ENCODE assay signal across 3 cellular contexts in the genomic region with DNA sequence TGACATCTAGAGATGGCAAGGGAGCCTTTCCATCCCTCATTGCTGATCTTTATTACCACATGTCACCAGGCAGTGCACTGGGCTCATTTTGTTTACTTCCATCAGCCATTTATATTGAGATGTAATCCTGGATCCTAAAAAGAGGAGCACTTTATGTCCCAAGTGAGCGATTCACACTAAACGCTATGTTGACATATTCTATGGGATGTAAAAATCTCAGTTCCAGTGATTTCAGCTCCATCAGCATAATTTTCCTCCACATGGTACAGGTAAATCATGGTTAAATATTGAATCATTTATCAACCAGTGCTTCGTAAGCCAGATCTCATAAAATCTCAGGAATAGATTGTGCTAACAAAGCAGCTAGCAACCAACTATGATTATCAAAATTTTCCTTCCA.
TF ChIP-seq lines count a peak whose summit lies in the region.

No MANE protein-coding gene starts in this region.

TF ChIP-seq in HepG2, 621 proteins besides CTCF, POLR2A, EP300 and RAD21:
- peak; percentile 62; the same call in 1 of the 2 replicates for TF ChIP-seq MAFF (IDR thresholded peaks at IDR 0.05; ENCODE audit: low read depth, low read length)
- no peak for TF ChIP-seq ZNF496 (CRISPR knock-in tag; IDR thresholded peaks at IDR 0.05; ENCODE audit: insufficient replicate concordance)
- no peak for TF ChIP-seq ZNF230 (CRISPR knock-in tag; IDR thresholded peaks at IDR 0.05)
- TF ChIP-seq MAFK (conservative IDR thresholded peaks at IDR 0.05 in 1 of 2, IDR thresholded peaks at IDR 0.05 in 1 of 2; ENCODE audit: low read length in 2 of 2), result peak; percentile 65 to 69
TF ChIP-seq in HepG2: peak in this region for 2.

TF ChIP-seq in IMR-90, 13 proteins besides CTCF, POLR2A, EP300 and RAD21:
- TF ChIP-seq NFE2L2 (IDR thresholded peaks at IDR 0.05; ENCODE audit: low read depth, low read length), result no peak
- TF ChIP-seq MAFK (IDR thresholded peaks at IDR 0.05; ENCODE audit: low read depth, low read length), result 0 out of 2 replicates have a peak, but pooled peaks have one; percentile 11
TF ChIP-seq in IMR-90: peak in this region for 1.

TF ChIP-seq in neural cell, 6 proteins besides CTCF, POLR2A, EP300 and RAD21:
- peak; percentile 10 for TF ChIP-seq POLR2AphosphoS5 (IDR thresholded peaks at IDR 0.05)
- TF ChIP-seq REST (IDR thresholded peaks at IDR 0.05; ENCODE audit: borderline replicate concordance), result peak; percentile 71
- TF ChIP-seq EZH2 (IDR thresholded peaks at IDR 0.05; ENCODE audit: borderline replicate concordance, insufficient read depth, low read length, poor library complexity, severe bottlenecking), result no peak
